ENCODE assay signal across 1 cellular context in the genomic region with DNA sequence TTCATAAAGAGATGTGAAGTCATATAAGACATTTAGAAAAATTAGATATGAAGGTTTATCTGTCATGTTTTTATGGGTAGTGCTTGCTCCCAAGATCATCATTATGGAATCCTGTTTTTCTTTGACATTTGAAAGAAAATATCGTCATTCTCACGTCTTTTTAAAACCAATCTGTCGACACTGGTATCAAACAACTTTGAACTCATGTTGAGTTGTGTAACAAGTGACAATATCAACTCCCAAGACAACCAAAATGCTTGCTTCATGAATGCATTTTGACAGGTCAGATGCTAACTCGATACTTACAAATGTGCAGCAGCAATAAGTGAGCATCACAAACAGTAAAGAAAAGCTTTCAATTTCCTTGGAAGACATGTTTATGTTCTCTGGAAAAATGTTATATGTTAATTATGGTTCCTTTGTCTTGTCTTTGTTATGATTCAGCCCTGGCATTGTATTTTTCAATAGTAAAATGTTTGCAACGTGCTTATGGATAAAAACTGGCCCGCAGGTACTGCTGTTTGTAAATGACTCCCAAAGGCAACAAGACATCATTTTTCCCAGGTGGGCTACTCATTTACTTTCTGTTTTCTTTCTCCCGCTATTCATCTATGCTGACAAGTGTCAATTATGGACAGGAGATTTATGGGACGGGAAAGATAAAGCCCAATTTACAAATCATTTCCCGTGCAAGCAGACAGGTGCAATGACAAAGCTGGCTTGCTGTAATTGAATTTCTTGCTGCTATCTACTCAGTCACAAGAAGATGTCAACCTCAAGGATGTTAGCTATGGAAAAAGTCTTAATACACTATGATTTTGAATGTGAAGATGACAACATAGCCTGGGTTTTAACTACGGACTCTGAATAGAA.
TF ChIP-seq lines count a peak whose summit lies in the region.

No MANE protein-coding gene starts in this region.

TF ChIP-seq in H1, 55 proteins besides CTCF, POLR2A, EP300 and RAD21:
- TF ChIP-seq SP4 (IDR thresholded peaks at IDR 0.05; ENCODE audit: low read length) (no peak), YY1 (IDR thresholded peaks at IDR 0.05; ENCODE audit: low read depth, low read length) (no peak), POLR2AphosphoS5 (IDR thresholded peaks at IDR 0.05; ENCODE audit: low read depth, low read length) (no peak), BCL11A (IDR thresholded peaks at IDR 0.05; ENCODE audit: low read depth in 2 of 2, low read length in 2 of 2) (no peak)
